In the genomic region with DNA sequence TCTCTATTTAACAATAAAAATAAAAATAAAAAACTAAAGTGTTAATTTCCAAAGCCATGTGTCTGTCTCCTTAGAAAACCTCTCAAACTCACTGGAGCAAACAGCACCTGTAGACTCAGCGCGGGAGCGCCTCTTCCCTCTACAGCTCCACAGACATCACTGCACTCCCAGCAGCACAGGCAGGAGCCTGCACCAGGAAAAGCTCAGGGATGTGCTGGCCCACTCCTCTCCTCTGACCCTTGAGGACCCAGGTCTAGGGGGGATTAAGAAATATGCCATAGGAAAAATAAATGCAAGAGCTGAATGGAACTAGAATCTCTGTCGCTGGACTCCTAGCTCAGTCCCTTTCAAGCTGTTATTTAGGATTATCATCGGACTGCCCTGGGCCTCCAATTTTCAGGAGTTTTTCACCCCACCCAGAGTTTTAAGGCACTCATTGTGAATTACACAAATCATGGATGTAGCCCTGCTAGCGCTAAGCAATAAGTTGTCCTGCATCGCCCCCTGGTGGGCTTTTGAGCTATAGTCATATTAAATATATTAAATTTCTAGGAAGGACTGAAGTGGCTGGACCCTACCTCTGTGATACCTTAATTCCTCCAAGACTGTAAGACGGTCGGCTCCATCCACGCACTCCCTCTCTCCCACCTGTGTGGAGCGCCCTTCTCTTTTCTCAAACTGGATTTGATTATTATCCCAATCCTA, we compare ENCODE assay signal across 1 cellular context.
TF ChIP-seq lines count a peak whose summit lies in the region.

No MANE protein-coding gene starts in this region.

TF ChIP-seq in Ishikawa, 13 proteins besides CTCF, POLR2A, EP300 and RAD21 (continued from another document):
- TF ChIP-seq CEBPB (IDR thresholded peaks at IDR 0.05), result no peak
- no peak for TF ChIP-seq YY1 (IDR thresholded peaks at IDR 0.05; ENCODE audit: low read depth)
- TF ChIP-seq CREB1 (IDR thresholded peaks at IDR 0.05; ENCODE audit: low read depth), result no peak
- TF ChIP-seq TCF12 (IDR thresholded peaks at IDR 0.05; ENCODE audit: low read depth), result no peak
- TF ChIP-seq TAF1 (IDR thresholded peaks at IDR 0.05; ENCODE audit: low read depth), result no peak
- TF ChIP-seq EGR1 (IDR thresholded peaks at IDR 0.05), result no peak
- no peak for TF ChIP-seq NFIC (IDR thresholded peaks at IDR 0.05)
- TF ChIP-seq ZBTB7A (IDR thresholded peaks at IDR 0.05; ENCODE audit: low read depth), result no peak
- TF ChIP-seq, protein P1, sequence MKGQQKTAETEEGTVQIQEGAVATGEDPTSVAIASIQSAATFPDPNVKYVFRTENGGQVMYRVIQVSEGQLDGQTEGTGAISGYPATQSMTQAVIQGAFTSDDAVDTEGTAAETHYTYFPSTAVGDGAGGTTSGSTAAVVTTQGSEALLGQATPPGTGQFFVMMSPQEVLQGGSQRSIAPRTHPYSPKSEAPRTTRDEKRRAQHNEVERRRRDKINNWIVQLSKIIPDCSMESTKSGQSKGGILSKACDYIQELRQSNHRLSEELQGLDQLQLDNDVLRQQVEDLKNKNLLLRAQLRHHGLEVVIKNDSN (IDR thresholded peaks at IDR 0.05), result no peak
